Comparison of ENCODE assay signal across 19 cellular contexts in genomic region chr1:89574621-89575020, GRCh38.
"Had no signal": no experiment of that assay in that cellular context is flagged by ENCODE, and none has a peak within 500 bp of the region (broad histone marks: within the 10 kb centered on the region; RNA-seq: fewer than 3 reads in every experiment).

No MANE protein-coding gene starts in this region.

- H3K9me3 Mint-ChIP-seq: activated B cell treated with CpG ODN at 0.5 μM for 24 hours had no signal

- ATAC-seq: foreskin keratinocyte had no signal

- DNase-seq: activated B cell treated with CpG ODN at 0.5 μM for 24 hours; activated CD4-positive, alpha-beta T cell treated with anti-CD3 and anti-CD28 coated beads for 4 hours; activated CD4-positive, alpha-beta T cell treated with anti-CD3 and anti-CD28 coated beads, Interleukin-2, amount 50 U/mL, for 48 hours; activated naive CD8-positive, alpha-beta T cell treated with anti-CD3 and anti-CD28 coated beads for 36 hours; cerebellar nuclear complex; effector CD8-positive, alpha-beta T cell; foreskin keratinocyte; mesenchymal stem cell; naive B cell; SHP77 treated with DMSO at 0.1 percent for 48 hours; sigmoid colon; stimulated activated CD4-positive, alpha-beta T cell treated with anti-CD3 and anti-CD28 coated beads, Interleukin-4, amount 100 ng/mL, for 1 hour; stimulated activated naive CD4-positive, alpha-beta T cell treated with Interleukin-2 at 50 U/mL for 16 hours; SW 1271; T-helper 9 cell; upper lobe of left lung had no signal

- H3K4me3 Mint-ChIP-seq: activated B cell treated with CpG ODN at 0.5 μM for 24 hours; activated naive CD8-positive, alpha-beta T cell treated with anti-CD3 and anti-CD28 coated beads for 36 hours; naive B cell had no signal

- H3K4me1 ChIP-seq: breast epithelium, foreskin keratinocyte, sigmoid colon, upper lobe of left lung had no signal

- H3K9me3 ChIP-seq: breast epithelium, sigmoid colon, upper lobe of left lung had no signal

- H3K27ac ChIP-seq: breast epithelium, foreskin keratinocyte, hepatocyte, sigmoid colon, SK-N-MC, upper lobe of left lung had no signal

- H3K4me3 ChIP-seq: breast epithelium, hepatocyte, sigmoid colon, SK-N-MC, upper lobe of left lung had no signal

- H3K36me3 ChIP-seq: breast epithelium, sigmoid colon had no signal

- H3K27ac Mint-ChIP-seq: activated B cell treated with CpG ODN at 0.5 μM for 24 hours; activated naive CD8-positive, alpha-beta T cell treated with anti-CD3 and anti-CD28 coated beads for 36 hours had no signal

- H3K27me3 ChIP-seq: breast epithelium, foreskin keratinocyte, hepatocyte, sigmoid colon, upper lobe of left lung had no signal

- H3K27me3 Mint-ChIP-seq: activated B cell treated with CpG ODN at 0.5 μM for 24 hours; activated naive CD8-positive, alpha-beta T cell treated with anti-CD3 and anti-CD28 coated beads for 36 hours; naive B cell had no signal
